In genomic region chr11:72939031-72939430, GRCh38 we compare ENCODE assay signal across 1 cellular context.
TF ChIP-seq lines count a peak whose summit lies in the region.

No MANE protein-coding gene starts in this region.

TF ChIP-seq in HepG2, 621 proteins besides CTCF, POLR2A, EP300 and RAD21:
- TF ChIP-seq, protein P1, sequence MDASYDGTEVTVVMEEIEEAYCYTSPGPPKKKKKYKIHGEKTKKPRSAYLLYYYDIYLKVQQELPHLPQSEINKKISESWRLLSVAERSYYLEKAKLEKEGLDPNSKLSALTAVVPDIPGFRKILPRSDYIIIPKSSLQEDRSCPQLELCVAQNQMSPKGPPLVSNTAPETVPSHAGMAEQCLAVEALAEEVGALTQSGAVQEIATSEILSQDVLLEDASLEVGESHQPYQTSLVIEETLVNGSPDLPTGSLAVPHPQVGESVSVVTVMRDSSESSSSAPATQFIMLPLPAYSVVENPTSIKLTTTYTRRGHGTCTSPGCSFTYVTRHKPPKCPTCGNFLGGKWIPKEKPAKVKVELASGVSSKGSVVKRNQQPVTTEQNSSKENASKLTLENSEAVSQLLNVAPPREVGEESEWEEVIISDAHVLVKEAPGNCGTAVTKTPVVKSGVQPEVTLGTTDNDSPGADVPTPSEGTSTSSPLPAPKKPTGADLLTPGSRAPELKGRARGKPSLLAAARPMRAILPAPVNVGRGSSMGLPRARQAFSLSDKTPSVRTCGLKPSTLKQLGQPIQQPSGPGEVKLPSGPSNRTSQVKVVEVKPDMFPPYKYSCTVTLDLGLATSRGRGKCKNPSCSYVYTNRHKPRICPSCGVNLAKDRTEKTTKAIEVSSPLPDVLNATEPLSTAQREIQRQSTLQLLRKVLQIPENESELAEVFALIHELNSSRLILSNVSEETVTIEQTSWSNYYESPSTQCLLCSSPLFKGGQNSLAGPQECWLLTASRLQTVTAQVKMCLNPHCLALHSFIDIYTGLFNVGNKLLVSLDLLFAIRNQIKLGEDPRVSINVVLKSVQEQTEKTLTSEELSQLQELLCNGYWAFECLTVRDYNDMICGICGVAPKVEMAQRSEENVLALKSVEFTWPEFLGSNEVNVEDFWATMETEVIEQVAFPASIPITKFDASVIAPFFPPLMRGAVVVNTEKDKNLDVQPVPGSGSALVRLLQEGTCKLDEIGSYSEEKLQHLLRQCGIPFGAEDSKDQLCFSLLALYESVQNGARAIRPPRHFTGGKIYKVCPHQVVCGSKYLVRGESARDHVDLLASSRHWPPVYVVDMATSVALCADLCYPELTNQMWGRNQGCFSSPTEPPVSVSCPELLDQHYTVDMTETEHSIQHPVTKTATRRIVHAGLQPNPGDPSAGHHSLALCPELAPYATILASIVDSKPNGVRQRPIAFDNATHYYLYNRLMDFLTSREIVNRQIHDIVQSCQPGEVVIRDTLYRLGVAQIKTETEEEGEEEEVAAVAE (CRISPR knock-in tag; IDR thresholded peaks at IDR 0.05; ENCODE audit: borderline replicate concordance), result no peak
- no peak for TF ChIP-seq PAX8 (CRISPR knock-in tag; IDR thresholded peaks at IDR 0.05; ENCODE audit: borderline replicate concordance)
- TF ChIP-seq ZNF772 (CRISPR knock-in tag; IDR thresholded peaks at IDR 0.05), result no peak
- no peak for TF ChIP-seq PCBP2 (optimal IDR thresholded peaks at IDR 0.05; ENCODE audit: low read depth, low read length, poor library complexity, severe bottlenecking)
- TF ChIP-seq MEF2D (CRISPR knock-in tag; IDR thresholded peaks at IDR 0.05), result no peak
- no peak for TF ChIP-seq ZBTB3 (CRISPR knock-in tag; IDR thresholded peaks at IDR 0.05; ENCODE audit: borderline replicate concordance, low read depth)
- TF ChIP-seq, protein P2, sequence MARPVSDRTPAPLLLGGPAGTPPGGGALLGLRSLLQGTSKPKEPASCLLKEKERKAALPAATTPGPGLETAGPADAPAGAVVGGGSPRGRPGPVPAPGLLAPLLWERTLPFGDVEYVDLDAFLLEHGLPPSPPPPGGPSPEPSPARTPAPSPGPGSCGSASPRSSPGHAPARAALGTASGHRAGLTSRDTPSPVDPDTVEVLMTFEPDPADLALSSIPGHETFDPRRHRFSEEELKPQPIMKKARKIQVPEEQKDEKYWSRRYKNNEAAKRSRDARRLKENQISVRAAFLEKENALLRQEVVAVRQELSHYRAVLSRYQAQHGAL (CRISPR knock-in tag; IDR thresholded peaks at IDR 0.05; ENCODE audit: not compliant biosample characterization), result no peak
